Comparison of ENCODE assay signal across 24 cellular contexts in genomic region chr4:67624939-67625338, GRCh38.
A peak's percentile ranks its signal among the peaks of the same experiment; 100 is the strongest.
DNase-seq lines count a peak whose midpoint lies in the region; ATAC-seq and TF ChIP-seq lines count a peak whose summit lies in the region.
"Had no signal": no experiment of that assay in that cellular context is flagged by ENCODE, and none has a peak within 500 bp of the region (broad histone marks: within the 10 kb centered on the region; RNA-seq: fewer than 3 reads in every experiment).

No MANE protein-coding gene starts in this region.

- DNase-seq in NCI-H1105 treated with DMSO at 0.1 percent for 48 hours (lab: John Stamatoyannopoulos, UW) (peak; percentile 6), NCI-H1105 (lab: John Stamatoyannopoulos, UW) (no peak), RPMI8226 (peak; percentile 2), dorsolateral prefrontal cortex (no peak), putamen (ENCODE audit: low spot score) (peak; percentile 15), T-helper 1 cell (no peak), midbrain (lab: John Stamatoyannopoulos, UW) (no peak)
- DNase-seq: 8988T, ACHN, DMS153, DND-41, H9, Kasumi-1, MG63, NCI-H1436 treated with DMSO at 0.1 percent for 48 hours, NCI-H187 treated with DMSO at 0.1 percent for 48 hours, NCI-H2107, NCI-H524, NCI-H774, SHP77 treated with DMSO at 0.1 percent for 48 hours had no signal

- TF ChIP-seq CTCF in dorsolateral prefrontal cortex (IDR thresholded peaks at IDR 0.05 in 54 of 56, conservative IDR thresholded peaks at IDR 0.05 in 2 of 56; ENCODE audit: low read depth in 1 of 56, partially characterized antibody in 56 of 56): peak in 8 of 56 donors; percentile 4 to 40 (median 24)

- ATAC-seq in GM21447 (IDR thresholded peaks at IDR 0.05; ENCODE audit: unreplicated experiment): no peak
- ATAC-seq: GM23338, K562 had no signal

- H3K27ac ChIP-seq in dorsolateral prefrontal cortex: peak overlapping the region in 36 of 59 donors; percentile 1 to 58 (median 28)
- H3K27ac ChIP-seq: SK-N-MC had no signal

- intact Hi-C loops in dorsolateral prefrontal cortex (cut with DNase I): no loop called here

- no peaks in the 10 kb centered on the region for H3K27me3 ChIP-seq in dorsolateral prefrontal cortex
- H3K27me3 ChIP-seq: MG63 had no signal

- peak overlapping the region in 7 of 59 donors; percentile 4 to 43 (median 28) for H3K4me3 ChIP-seq in dorsolateral prefrontal cortex
- H3K4me3 ChIP-seq: GM23338, K562, MG63, SK-N-MC had no signal

Comparison
In these comparisons a context has a peak if more than half of its experiments do, and no peak if none do; other contexts are left out.
1. DNase-seq: peak in NCI-H1105 treated with DMSO at 0.1 percent for 48 hours (single experiment), RPMI8226 (single experiment) and putamen (single experiment); none in NCI-H1105 (single experiment), dorsolateral prefrontal cortex (0 of 10), T-helper 1 cell (0 of 5) and midbrain (single experiment).